ENCODE assay signal across 1 cellular context in genomic region chr10:69061305-69062161, GRCh38.
TF ChIP-seq lines count a peak whose summit lies in the region.

No MANE protein-coding gene starts in this region.

TF ChIP-seq in HCT116, 20 proteins besides CTCF, POLR2A, EP300 and RAD21 (continued from another document):
- TF ChIP-seq ZBTB33 (IDR thresholded peaks at IDR 0.05; ENCODE audit: extremely low read depth, insufficient replicate concordance, low read length), result no peak
